Comparison of ENCODE assay signal across 9 cellular contexts in the genomic region with DNA sequence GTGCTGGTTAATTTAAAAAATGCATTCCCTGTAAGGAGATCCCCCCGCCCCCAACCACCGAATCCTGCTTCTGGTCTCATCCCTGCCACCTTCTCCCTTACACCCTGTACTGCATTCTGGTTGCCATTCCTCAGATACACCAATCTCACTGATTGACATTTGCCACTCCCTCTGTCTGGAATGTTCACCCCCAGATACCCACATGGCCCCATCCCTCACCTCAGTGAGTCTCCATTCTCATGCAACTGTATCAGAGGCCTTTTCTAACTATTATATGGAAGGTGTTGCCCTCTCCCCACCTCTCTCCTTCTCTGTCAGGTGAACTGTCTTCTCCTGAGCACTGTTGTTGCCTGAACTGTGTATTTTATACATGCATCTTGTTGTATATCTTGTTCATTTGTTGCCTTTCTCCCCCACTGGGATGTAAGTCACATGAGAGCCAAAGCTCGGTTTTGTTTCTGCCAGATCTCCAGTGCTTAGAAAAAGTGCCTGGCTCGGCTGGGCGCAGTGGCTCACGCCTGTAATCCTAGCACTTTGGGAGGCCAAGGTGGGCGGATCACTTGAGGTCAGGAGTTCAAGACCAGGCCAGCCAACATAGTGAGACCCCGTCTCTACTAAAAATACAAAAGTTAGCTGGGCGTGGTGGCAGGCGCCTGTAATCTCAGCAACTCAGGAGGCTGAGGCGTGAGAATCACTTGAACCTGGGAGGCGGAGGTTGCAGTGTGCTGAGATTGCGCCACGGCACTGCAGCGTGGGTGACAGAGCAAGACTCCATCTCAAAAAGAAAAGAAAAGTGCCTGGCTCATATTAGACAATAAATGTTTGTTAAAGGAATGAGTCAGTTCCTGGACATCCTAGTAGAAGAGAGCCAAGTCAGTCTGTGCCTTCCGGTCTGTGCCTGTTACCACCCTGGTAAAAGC.
DNase-seq lines count a peak whose midpoint lies in the region; ATAC-seq and TF ChIP-seq lines count a peak whose summit lies in the region.
"Had no signal": no experiment of that assay in that cellular context is flagged by ENCODE, and none has a peak within 500 bp of the region (broad histone marks: within the 10 kb centered on the region; RNA-seq: fewer than 3 reads in every experiment).

No MANE protein-coding gene starts in this region.

- DNase-seq in A172 (ENCODE audit: low spot score) (peak; percentile 78), HPDE6-E6E7 (ENCODE audit: extremely low spot score) (peak; percentile 57), brain microvascular endothelial cell (peak; percentile 85), left lung (no peak), SHP77 treated with DMSO at 0.1 percent for 48 hours (lab: John Stamatoyannopoulos, UW) (no peak), NCI-H128 (lab: John Stamatoyannopoulos, UW; ENCODE audit: unreplicated experiment) (no peak), SIG-M5 treated with dmso at 0.1 percent for 504 hours (lab: John Stamatoyannopoulos, UW; ENCODE audit: unreplicated experiment) (no peak)
- DNase-seq: GDM1 had no signal

- intact Hi-C loops in left lung (cut with DNase I): no loop called here

- TF ChIP-seq CTCF in brain microvascular endothelial cell (IDR thresholded peaks at IDR 0.05; ENCODE audit: low read depth, low read length, missing control alignments) (no peak), left lung (IDR thresholded peaks at IDR 0.05) (no peak)

- H3K27me3 ChIP-seq in brain microvascular endothelial cell (replicated peaks) (no peaks in the 10 kb centered on the region), left lung (no peaks in the 10 kb centered on the region)

- H3K9me3 ChIP-seq in left lung: no peaks in the 10 kb centered on the region

- in situ Hi-C loops in brain microvascular endothelial cell (cut with HindIII; ENCODE audit: low pct_ligation_motif_present, low sequenced_read_pairs): no loop called here

- ATAC-seq in left lung (peak; percentile 57), GM21737 (IDR thresholded peaks at IDR 0.05; ENCODE audit: unreplicated experiment) (no peak)

- H3K4me3 ChIP-seq in brain microvascular endothelial cell (ENCODE audit: low read depth, low read length) (no peak overlapping the region), left lung (no peak overlapping the region)

- no peaks in the 10 kb centered on the region for H3K36me3 ChIP-seq in brain microvascular endothelial cell (replicated peaks)
- peaks cover 0 to 8% of the 10 kb centered on the region in 2 donors for H3K36me3 ChIP-seq in left lung

- peaks cover 3 to 56% of the 10 kb centered on the region in 2 donors for H3K4me1 ChIP-seq in left lung

- H3K27ac ChIP-seq in brain microvascular endothelial cell: peak overlapping the region; percentile 89
- peak overlapping the region in 1 of 2 donors; percentile 57 for H3K27ac ChIP-seq in left lung

Comparison
In these comparisons a context has a peak if more than half of its experiments do, and no peak if none do; other contexts are left out.
1. DNase-seq: peak in A172 (single experiment), HPDE6-E6E7 (single experiment) and brain microvascular endothelial cell (single experiment); none in left lung (0 of 2), SHP77 treated with DMSO at 0.1 percent for 48 hours (single experiment), NCI-H128 (single experiment) and SIG-M5 treated with dmso at 0.1 percent for 504 hours (single experiment).